Comparison of ENCODE assay signal across 8 cellular contexts in genomic region chr12:51820721-51821422, GRCh38. TPM values are rescaled to one million over a fixed set of nuclear protein-coding genes. Genes with fewer than 3 reads are reported as not detected.
A peak's percentile ranks its signal among the peaks of the same experiment; 100 is the strongest.
DNase-seq lines count a peak whose midpoint lies in the region; ATAC-seq and TF ChIP-seq lines count a peak whose summit lies in the region.

No MANE protein-coding gene starts in this region.

- POLR2A ChIA-PET in CD8-positive, alpha-beta memory T cell (lab: Charles Lee), result interaction anchor here (0.5 to 1.3 kb wide), 7 partner anchors 12 to 795 kb away, joined by 3 to 5 read pairs (median 3); partner anchors contain the start of genes ACVR1B, POU6F1 and SLC11A2
- POLR2A ChIA-PET in activated naive CD8-positive, alpha-beta T cell treated with anti-CD3 and anti-CD28 coated beads, Interleukin-2, amount 10 ng/mL, durations not matched to agents 7 days and 5 days (lab: Charles Lee), result interaction anchor here (0.8 to 1.6 kb wide), 12 partner anchors 8 to 582 kb away, joined by 3 to 7 read pairs (median 4); partner anchors contain the start of gene DAZAP2

- WGBS in iPS DF 6.9 (ENCODE audit: insufficient coverage, insufficient read length), result no CpG with 5 or more reads among the region's 94 CpGs

- H3K9ac ChIP-seq in SK-N-MC (ENCODE audit: insufficient read length), result peak overlapping the region; percentile 80

- H3K27ac Mint-ChIP-seq in CD8-positive, alpha-beta memory T cell, result peak overlapping the region in 1 of 8 donors; percentile 70
- H3K27ac Mint-ChIP-seq in activated naive CD8-positive, alpha-beta T cell treated with anti-CD3 and anti-CD28 coated beads, Interleukin-2, amount 10 ng/mL, durations not matched to agents 7 days and 5 days, result peak overlapping the region; percentile 51

- peaks cover 12 to 33% (median 19%) of the 10 kb centered on the region in 3 donors for H3K4me1 Mint-ChIP-seq in CD8-positive, alpha-beta memory T cell
- peaks cover 10% of the 10 kb centered on the region for H3K4me1 Mint-ChIP-seq in activated naive CD8-positive, alpha-beta T cell treated with anti-CD3 and anti-CD28 coated beads, Interleukin-2, amount 10 ng/mL, durations not matched to agents 7 days and 5 days

- no peaks in the 10 kb centered on the region for H3K36me3 ChIP-seq in CD8-positive, alpha-beta memory T cell (ENCODE audit: insufficient read depth, low read length)
- H3K36me3 ChIP-seq in MG63, result no peaks in the 10 kb centered on the region
- H3K36me3 ChIP-seq in SK-N-MC (ENCODE audit: insufficient read depth, low read length), result no peaks in the 10 kb centered on the region
- no peaks in the 10 kb centered on the region for H3K36me3 ChIP-seq in iPS DF 6.9 (ENCODE audit: control insufficient read depth, insufficient read depth, low read length)

- CTCF ChIA-PET in CD8-positive, alpha-beta memory T cell (lab: Charles Lee), result interaction anchor here (0.7 to 2.4 kb wide), 14 partner anchors 9 to 401 kb away, joined by 3 to 13 read pairs (median 4); no protein-coding TSS in a partner anchor

- no peak for TF ChIP-seq POLR2A in GM18505 (IDR thresholded peaks at IDR 0.05; ENCODE audit: borderline replicate concordance, extremely low read depth, insufficient read depth, insufficient read length)

- no peaks in the 10 kb centered on the region for H3K36me3 Mint-ChIP-seq in CD8-positive, alpha-beta memory T cell
- H3K36me3 Mint-ChIP-seq in activated naive CD8-positive, alpha-beta T cell treated with anti-CD3 and anti-CD28 coated beads, Interleukin-2, amount 10 ng/mL, durations not matched to agents 7 days and 5 days, result no peaks in the 10 kb centered on the region

- H3K27me3 ChIP-seq in CD8-positive, alpha-beta memory T cell (ENCODE audit: insufficient read depth, low read length, poor library complexity, severe bottlenecking), result peaks cover under 1% of the 10 kb centered on the region
- no peaks in the 10 kb centered on the region for H3K27me3 ChIP-seq in MG63
- no peaks in the 10 kb centered on the region for H3K27me3 ChIP-seq in iPS DF 6.9 (ENCODE audit: control insufficient read depth, insufficient read depth, low read length)

- H3K9me3 ChIP-seq in CD8-positive, alpha-beta memory T cell (ENCODE audit: low read length), result no peaks in the 10 kb centered on the region
- H3K9me3 ChIP-seq in MG63 (no peaks in the 10 kb centered on the region), SK-N-MC (ENCODE audit: low read depth, low read length) (no peaks in the 10 kb centered on the region), iPS DF 6.9 (ENCODE audit: control insufficient read depth, insufficient read depth, low read length) (no peaks in the 10 kb centered on the region)

- ATAC-seq in activated naive CD8-positive, alpha-beta T cell treated with anti-CD3 and anti-CD28 coated beads, Interleukin-2, amount 10 ng/mL, durations not matched to agents 7 days and 5 days (ENCODE audit: low read depth), result peak; percentile 85
- no peak for ATAC-seq in HG02840 (IDR thresholded peaks at IDR 0.05; ENCODE audit: low FRiP score, unreplicated experiment)
- ATAC-seq in GM18505 (IDR thresholded peaks at IDR 0.05; ENCODE audit: unreplicated experiment), result no peak

- peaks cover 10% of the 10 kb centered on the region for H3K4me1 ChIP-seq in CD8-positive, alpha-beta memory T cell (ENCODE audit: insufficient read depth, low read length)
- 0 out of 2 replicates have a peak, but pooled peaks cover 1% of the 10 kb centered on the region for H3K4me1 ChIP-seq in iPS DF 6.9 (ENCODE audit: control insufficient read depth, insufficient read depth, low read length)

- H3K9me3 Mint-ChIP-seq in CD8-positive, alpha-beta memory T cell, result no peaks in the 10 kb centered on the region
- no peaks in the 10 kb centered on the region for H3K9me3 Mint-ChIP-seq in activated naive CD8-positive, alpha-beta T cell treated with anti-CD3 and anti-CD28 coated beads, Interleukin-2, amount 10 ng/mL, durations not matched to agents 7 days and 5 days

- peak overlapping the region; percentile 68 to 85 (median 75) for H3K4me3 Mint-ChIP-seq in CD8-positive, alpha-beta memory T cell
- peak overlapping the region; percentile 83 for H3K4me3 Mint-ChIP-seq in activated naive CD8-positive, alpha-beta T cell treated with anti-CD3 and anti-CD28 coated beads, Interleukin-2, amount 10 ng/mL, durations not matched to agents 7 days and 5 days

- DNase-seq in CD8-positive, alpha-beta memory T cell, result peak; percentile 65 to 88 (median 80)
- peak; percentile 83 for DNase-seq in MG63
- peak; percentile 2 for DNase-seq in SK-N-MC (ENCODE audit: low read depth, low spot score)
- peak; percentile 90 for DNase-seq in activated naive CD8-positive, alpha-beta T cell treated with anti-CD3 and anti-CD28 coated beads, Interleukin-2, amount 10 ng/mL, durations not matched to agents 7 days and 5 days
- peak; percentile 43 for DNase-seq in iPS DF 6.9 (ENCODE audit: low read depth, low spot score)
- DNase-seq in stimulated activated CD4-positive, alpha-beta T cell treated with anti-CD3 and anti-CD28 coated beads, Interleukin-15, amount 100 ng/mL, for 24 hours, result peak; percentile 88

- peak overlapping the region; percentile 61 for H3K27ac ChIP-seq in CD8-positive, alpha-beta memory T cell (ENCODE audit: low read depth, low read length)
- H3K27ac ChIP-seq in SK-N-MC (no peak overlapping the region), iPS DF 6.9 (ENCODE audit: low read length) (no peak overlapping the region)

- H3K4me3 ChIP-seq in CD8-positive, alpha-beta memory T cell (ENCODE audit: low read length), result peak overlapping the region; percentile 55
- peak overlapping the region; percentile 83 for H3K4me3 ChIP-seq in MG63
- H3K4me3 ChIP-seq in SK-N-MC, result peak overlapping the region; percentile 87
- H3K4me3 ChIP-seq in iPS DF 6.9 (ENCODE audit: low read length), result peak overlapping the region; percentile 76

- no peaks in the 10 kb centered on the region for H3K27me3 Mint-ChIP-seq in CD8-positive, alpha-beta memory T cell
- peaks cover 7% of the 10 kb centered on the region for H3K27me3 Mint-ChIP-seq in activated naive CD8-positive, alpha-beta T cell treated with anti-CD3 and anti-CD28 coated beads, Interleukin-2, amount 10 ng/mL, durations not matched to agents 7 days and 5 days

RNA-seq across cellular contexts. Expression of gene FIGNL2, which starts 27.6 kb away (rescaled TPM):
- total RNA-seq in CD8-positive, alpha-beta memory T cell, result under 1 TPM; 0.42 to 0.70 TPM
- polyA plus RNA-seq in CD8-positive, alpha-beta memory T cell, result 0.12 TPM
- total RNA-seq in MG63 (2014; rRNA removed; shearing (Covaris generic); ENCODE audit: low replicate concordance), result 0.10 and 0.67 TPM in 2 replicates
- 1 to 10 TPM in 1 of 2 experiments, under 1 TPM in 1; 0.74 to 1.1 TPM for total RNA-seq in activated naive CD8-positive, alpha-beta T cell treated with anti-CD3 and anti-CD28 coated beads, Interleukin-2, amount 10 ng/mL, durations not matched to agents 7 days and 5 days

Comparison
In these comparisons a context has a peak if more than half of its experiments do, and no peak if none do; other contexts are left out.
1. DNase-seq: peak in every context shown above with its lines; median percentile 90 in activated naive CD8-positive, alpha-beta T cell treated with anti-CD3 and anti-CD28 coated beads, Interleukin-2, amount 10 ng/mL, durations not matched to agents 7 days and 5 days; 88 in stimulated activated CD4-positive, alpha-beta T cell treated with anti-CD3 and anti-CD28 coated beads, Interleukin-15, amount 100 ng/mL, for 24 hours; 83 in MG63; 80 in CD8-positive, alpha-beta memory T cell; 43 in iPS DF 6.9; 2 in SK-N-MC.